Comparison of ENCODE assay signal across 18 cellular contexts in genomic region chrX:10450229-10450958, GRCh38.
DNase-seq lines count a peak whose midpoint lies in the region; ATAC-seq and TF ChIP-seq lines count a peak whose summit lies in the region.
"Had no signal": no experiment of that assay in that cellular context is flagged by ENCODE, and none has a peak within 500 bp of the region (broad histone marks: within the 10 kb centered on the region; RNA-seq: fewer than 3 reads in every experiment).

No MANE protein-coding gene starts in this region.

- no peaks in the 10 kb centered on the region for H3K36me3 ChIP-seq in BJ (ENCODE audit: control insufficient read depth, insufficient read depth, low read length)
- H3K36me3 ChIP-seq in PC-3 (ENCODE audit: low read depth, low read length): peaks cover 31% of the 10 kb centered on the region
- peaks cover 22% of the 10 kb centered on the region for H3K36me3 ChIP-seq in osteoblast (ENCODE audit: insufficient read depth, low read length)
- no peaks in the 10 kb centered on the region for H3K36me3 ChIP-seq in Caco-2 (ENCODE audit: control insufficient read depth, insufficient read depth, low read length)
- H3K36me3 ChIP-seq in SJCRH30: peaks cover 61% of the 10 kb centered on the region

- no peak overlapping the region for H3K9ac ChIP-seq in PC-3 (ENCODE audit: low read length)

- CTCF ChIA-PET in BJ (lab: Yijun Ruan, JAX): no interaction called here
- CTCF ChIA-PET in PC-3 (lab: Charles Lee): no interaction called here
- CTCF ChIA-PET in Caco-2 (lab: Charles Lee): no interaction called here

- intact Hi-C loops in PC-3 (cut with micrococcal nuclease): loop anchor here (5.0 kb wide), 2 partner anchors 167 to 198 kb away; no protein-coding TSS in a partner anchor
- intact Hi-C loops in Caco-2 (cut with micrococcal nuclease; ENCODE audit: unreplicated experiment): no loop called here

- no peak overlapping the region for H3K4me3 ChIP-seq in BJ (ENCODE audit: low read depth, low read length)
- H3K4me3 ChIP-seq in PC-3 (ENCODE audit: low read length): no peak overlapping the region
- no peak overlapping the region for H3K4me3 ChIP-seq in epithelial cell of esophagus (ENCODE audit: low read length)
- H3K4me3 ChIP-seq in osteoblast (ENCODE audit: insufficient read depth, low read length): no peak overlapping the region
- no peak overlapping the region for H3K4me3 ChIP-seq in Caco-2 (ENCODE audit: low read depth, low read length)
- H3K4me3 ChIP-seq in SJCRH30: no peak overlapping the region

- TF ChIP-seq CTCF in BJ (IDR thresholded peaks at IDR 0.05; ENCODE audit: insufficient read depth, low read depth, low read length) (no peak), PC-3 (conservative IDR thresholded peaks at IDR 0.05; ENCODE audit: low read depth, low read length) (no peak), epithelial cell of esophagus (IDR thresholded peaks at IDR 0.05; ENCODE audit: insufficient read depth, low read depth, low read length, missing control alignments) (no peak), osteoblast (IDR thresholded peaks at IDR 0.05; ENCODE audit: extremely low read depth, low read depth, low read length) (no peak), Caco-2 (IDR thresholded peaks at IDR 0.05; ENCODE audit: insufficient read depth in 1 of 2, low read depth in 1 of 2, low read length in 1 of 2, severe bottlenecking in 1 of 2, unreplicated experiment in 1 of 2) (no peak)

- H3K27me3 ChIP-seq in BJ (ENCODE audit: control insufficient read depth, insufficient read depth, low read length) (no peaks in the 10 kb centered on the region), PC-3 (ENCODE audit: low read length) (no peaks in the 10 kb centered on the region), osteoblast (ENCODE audit: insufficient read depth, low read length) (no peaks in the 10 kb centered on the region), Caco-2 (replicated peaks; ENCODE audit: control insufficient read depth, insufficient read depth, low read length) (no peaks in the 10 kb centered on the region), SJCRH30 (no peaks in the 10 kb centered on the region)

- no TSS peak for BruUV-seq in PC-3 (replicated peaks; lab: Mats Ljungman, UMichigan)
- no TSS peak for BruUV-seq in Caco-2 (replicated peaks; lab: Mats Ljungman, UMichigan)

- H2AFZ ChIP-seq in PC-3 (ENCODE audit: low read length) (no peak overlapping the region), osteoblast (ENCODE audit: low read length) (no peak overlapping the region)

- H3K4me3 Mint-ChIP-seq in Caco-2 (ENCODE audit: unreplicated experiment): no peak overlapping the region
- H3K4me3 Mint-ChIP-seq: CD4-positive, CD25-positive, alpha-beta regulatory T cell; stimulated activated naive CD8-positive, alpha-beta T cell treated with anti-CD3 and anti-CD28 coated beads, Interleukin-15, amount 100 ng/mL, for 72 hours had no signal

- peaks cover 54% of the 10 kb centered on the region for H3K36me3 Mint-ChIP-seq in Caco-2 (ENCODE audit: insufficient read depth, unreplicated experiment)
- H3K36me3 Mint-ChIP-seq: CD4-positive, CD25-positive, alpha-beta regulatory T cell had no signal

- POLR2A ChIA-PET in BJ (lab: Charles Lee) (no interaction called here), PC-3 (lab: Charles Lee; ENCODE audit: unreplicated experiment) (no interaction called here), Caco-2 (lab: Charles Lee) (no interaction called here)

- peaks cover 47% of the 10 kb centered on the region for H3K4me1 ChIP-seq in PC-3 (ENCODE audit: insufficient read depth, low read length)
- H3K4me1 ChIP-seq in osteoblast (ENCODE audit: insufficient read depth, low read length): peaks cover 21% of the 10 kb centered on the region
- H3K4me1 ChIP-seq in Caco-2: no peaks in the 10 kb centered on the region
- H3K4me1 ChIP-seq in SJCRH30: 0 out of 2 replicates have a peak, but pooled peaks cover 11% of the 10 kb centered on the region

- H3F3A ChIP-seq in PC-3 (ENCODE audit: low read length, unreplicated experiment): no peaks in the 10 kb centered on the region

- H3K27ac Mint-ChIP-seq in Caco-2 (ENCODE audit: unreplicated experiment): no peak overlapping the region
- H3K27ac Mint-ChIP-seq: CD4-positive, CD25-positive, alpha-beta regulatory T cell; stimulated activated naive CD8-positive, alpha-beta T cell treated with anti-CD3 and anti-CD28 coated beads, Interleukin-15, amount 100 ng/mL, for 72 hours had no signal

- no peaks in the 10 kb centered on the region for H3K27me3 Mint-ChIP-seq in Caco-2 (ENCODE audit: insufficient read depth, unreplicated experiment)
- H3K27me3 Mint-ChIP-seq: CD4-positive, CD25-positive, alpha-beta regulatory T cell; stimulated activated naive CD8-positive, alpha-beta T cell treated with anti-CD3 and anti-CD28 coated beads, Interleukin-15, amount 100 ng/mL, for 72 hours had no signal

- ATAC-seq in PC-3: peak; percentile 70
- ATAC-seq: stimulated activated naive CD8-positive, alpha-beta T cell treated with anti-CD3 and anti-CD28 coated beads, Interleukin-15, amount 100 ng/mL, for 72 hours had no signal

- H3K9me3 Mint-ChIP-seq in Caco-2 (ENCODE audit: unreplicated experiment): peaks cover 8% of the 10 kb centered on the region

- H3K4me1 Mint-ChIP-seq in Caco-2 (ENCODE audit: low read depth, unreplicated experiment): no peaks in the 10 kb centered on the region
- H3K4me1 Mint-ChIP-seq: CD4-positive, CD25-positive, alpha-beta regulatory T cell; stimulated activated naive CD8-positive, alpha-beta T cell treated with anti-CD3 and anti-CD28 coated beads, Interleukin-15, amount 100 ng/mL, for 72 hours had no signal

- H3K4me2 ChIP-seq in PC-3 (ENCODE audit: low read length): peak overlapping the region; percentile 45; the same call in 1 of the 2 replicates
- no peak overlapping the region for H3K4me2 ChIP-seq in osteoblast (ENCODE audit: insufficient read depth, low read length)

- H3K79me2 ChIP-seq in PC-3 (ENCODE audit: low read length) (no peaks in the 10 kb centered on the region), osteoblast (ENCODE audit: insufficient read depth, low read length) (no peaks in the 10 kb centered on the region)

- H3K9me3 ChIP-seq in PC-3 (ENCODE audit: low read length) (no peaks in the 10 kb centered on the region), osteoblast (ENCODE audit: low read depth, low read length) (no peaks in the 10 kb centered on the region), Caco-2 (no peaks in the 10 kb centered on the region), SJCRH30 (replicated peaks) (0 out of 2 replicates have a peak, but pooled peaks cover 3% of the 10 kb centered on the region)

- H3K27ac ChIP-seq in PC-3 (ENCODE audit: low read length) (peak overlapping the region; percentile 59), osteoblast (ENCODE audit: low read depth, low read length) (peak overlapping the region; percentile 62), SJCRH30 (no peak overlapping the region)

- H3K9me2 ChIP-seq in PC-3 (replicated peaks; ENCODE audit: low read length): no peaks in the 10 kb centered on the region

- H4K20me1 ChIP-seq in PC-3 (ENCODE audit: low read length): no peaks in the 10 kb centered on the region
- no peaks in the 10 kb centered on the region for H4K20me1 ChIP-seq in osteoblast (ENCODE audit: insufficient read depth, low read length)

- DNase-seq in BJ (ENCODE audit: low read depth): peak; percentile 77
- peak; percentile 84 for DNase-seq in PC-3
- peak; percentile 40 for DNase-seq in epithelial cell of esophagus (ENCODE audit: low read depth)
- DNase-seq in osteoblast (ENCODE audit: insufficient read length, low spot score, missing footprints): no peak
- DNase-seq in NCI-H1694 (lab: John Stamatoyannopoulos, UW): no peak
- DNase-seq in Caco-2: no peak
- no peak for DNase-seq in stimulated activated CD8-positive, alpha-beta memory T cell treated with anti-CD3 and anti-CD28 coated beads, Interleukin-4, amount 100 ng/mL, for 48 hours
- DNase-seq in SJCRH30: no peak
- DNase-seq: activated CD4-positive, alpha-beta T cell treated with anti-CD3 and anti-CD28 coated beads, Interleukin-2, amount 50 U/mL, for 48 hours; activated effector memory CD4-positive, alpha-beta T cell treated with anti-CD3 and anti-CD28 coated beads, Interleukin-2, amount 50 U/mL, for 16 hours; CD4-positive, CD25-positive, alpha-beta regulatory T cell; cerebellar nuclear complex; kidney; NCI-H1436; NCI-H526; retina; stimulated activated naive CD8-positive, alpha-beta T cell treated with anti-CD3 and anti-CD28 coated beads, Interleukin-15, amount 100 ng/mL, for 72 hours; T1000 had no signal

Comparison
In these comparisons a context has a peak if more than half of its experiments do, and no peak if none do; other contexts are left out.
1. DNase-seq: peak in BJ (single experiment), PC-3 (single experiment) and epithelial cell of esophagus (single experiment); none in osteoblast (single experiment), NCI-H1694 (single experiment), Caco-2 (0 of 2), stimulated activated CD8-positive, alpha-beta memory T cell treated with anti-CD3 and anti-CD28 coated beads, Interleukin-4, amount 100 ng/mL, for 48 hours (single experiment) and SJCRH30 (0 of 2).